Comparison of ENCODE assay signal across 17 cellular contexts in genomic region chr1:118254483-118254882, GRCh38.
"Had no signal": no experiment of that assay in that cellular context is flagged by ENCODE, and none has a peak within 500 bp of the region (broad histone marks: within the 10 kb centered on the region; RNA-seq: fewer than 3 reads in every experiment).

No MANE protein-coding gene starts in this region.

- H3K4me3 Mint-ChIP-seq: endodermal cell; naive thymus-derived CD8-positive, alpha-beta T cell had no signal

- H3K9me3 Mint-ChIP-seq: endodermal cell had no signal

- DNase-seq: colonic mucosa; dermis blood vessel endothelial cell; endodermal cell; erythroblast; foreskin keratinocyte; head of caudate nucleus; kidney; left colon; left ventricle myocardium superior; mesenchymal stem cell; naive thymus-derived CD8-positive, alpha-beta T cell; psoas muscle; sigmoid colon; small intestine; stimulated activated CD4-positive, alpha-beta T cell treated with anti-CD3 and anti-CD28 coated beads, Interleukin-12 subunit alpha, Interleukin-12 subunit beta, amount 100 ng/mL, for 4 hours; stimulated activated naive CD4-positive, alpha-beta T cell; stomach had no signal

- H3K36me3 Mint-ChIP-seq: naive thymus-derived CD8-positive, alpha-beta T cell had no signal

- H3K4me1 Mint-ChIP-seq: naive thymus-derived CD8-positive, alpha-beta T cell had no signal

- H3K27ac Mint-ChIP-seq: endodermal cell; naive thymus-derived CD8-positive, alpha-beta T cell had no signal

- ATAC-seq: foreskin keratinocyte; left colon; left ventricle myocardium superior; naive thymus-derived CD8-positive, alpha-beta T cell; psoas muscle had no signal
